In the genomic region with DNA sequence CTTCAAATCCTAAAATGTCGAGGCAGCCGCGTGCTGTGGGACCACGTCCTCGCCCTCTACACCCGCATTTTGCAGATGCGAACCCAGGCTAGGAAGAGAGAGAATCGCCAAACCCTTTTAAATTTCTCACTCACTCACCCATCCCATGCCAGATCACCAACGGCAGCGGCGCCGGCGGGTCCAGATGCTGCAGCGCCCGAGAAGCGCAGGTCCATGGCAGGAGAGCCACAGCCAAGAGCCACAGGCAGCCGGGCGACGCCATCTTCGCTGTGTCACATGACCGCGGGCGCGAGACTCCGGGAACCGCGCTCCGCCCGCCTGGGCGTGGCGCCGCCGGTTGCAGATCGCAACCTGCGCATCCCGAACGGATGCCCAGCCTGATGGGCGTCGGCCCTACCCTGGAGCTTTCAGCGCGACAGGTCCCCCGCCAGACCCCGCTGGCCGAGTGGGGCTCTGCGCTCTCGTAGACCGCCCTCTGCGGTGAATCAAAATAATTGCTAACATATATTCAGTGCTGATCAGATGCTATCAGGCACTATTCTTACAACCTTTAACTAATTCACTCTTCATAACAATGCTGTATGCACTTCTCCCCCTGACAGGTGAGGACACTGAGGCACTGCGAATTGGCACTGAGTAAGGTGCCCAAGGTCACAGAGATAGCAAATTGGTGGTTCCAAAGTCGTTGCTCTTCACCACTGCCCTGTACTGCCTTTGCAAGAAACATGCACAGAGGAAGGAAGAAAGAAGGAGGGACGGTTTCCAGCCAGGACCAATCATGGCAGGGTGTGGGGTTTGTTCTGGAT, we compare ENCODE assay signal across 1 cellular context.
TF ChIP-seq lines count a peak whose summit lies in the region.

A gene (minus strand): TSS at position 276 of the 806 bp plus-strand sequence. CDS start 14 bp downstream, at position 262.

TF ChIP-seq in GM12878, 131 proteins besides CTCF, POLR2A, EP300 and RAD21 (continued from another document and continues in another):
- TF ChIP-seq, protein P1, sequence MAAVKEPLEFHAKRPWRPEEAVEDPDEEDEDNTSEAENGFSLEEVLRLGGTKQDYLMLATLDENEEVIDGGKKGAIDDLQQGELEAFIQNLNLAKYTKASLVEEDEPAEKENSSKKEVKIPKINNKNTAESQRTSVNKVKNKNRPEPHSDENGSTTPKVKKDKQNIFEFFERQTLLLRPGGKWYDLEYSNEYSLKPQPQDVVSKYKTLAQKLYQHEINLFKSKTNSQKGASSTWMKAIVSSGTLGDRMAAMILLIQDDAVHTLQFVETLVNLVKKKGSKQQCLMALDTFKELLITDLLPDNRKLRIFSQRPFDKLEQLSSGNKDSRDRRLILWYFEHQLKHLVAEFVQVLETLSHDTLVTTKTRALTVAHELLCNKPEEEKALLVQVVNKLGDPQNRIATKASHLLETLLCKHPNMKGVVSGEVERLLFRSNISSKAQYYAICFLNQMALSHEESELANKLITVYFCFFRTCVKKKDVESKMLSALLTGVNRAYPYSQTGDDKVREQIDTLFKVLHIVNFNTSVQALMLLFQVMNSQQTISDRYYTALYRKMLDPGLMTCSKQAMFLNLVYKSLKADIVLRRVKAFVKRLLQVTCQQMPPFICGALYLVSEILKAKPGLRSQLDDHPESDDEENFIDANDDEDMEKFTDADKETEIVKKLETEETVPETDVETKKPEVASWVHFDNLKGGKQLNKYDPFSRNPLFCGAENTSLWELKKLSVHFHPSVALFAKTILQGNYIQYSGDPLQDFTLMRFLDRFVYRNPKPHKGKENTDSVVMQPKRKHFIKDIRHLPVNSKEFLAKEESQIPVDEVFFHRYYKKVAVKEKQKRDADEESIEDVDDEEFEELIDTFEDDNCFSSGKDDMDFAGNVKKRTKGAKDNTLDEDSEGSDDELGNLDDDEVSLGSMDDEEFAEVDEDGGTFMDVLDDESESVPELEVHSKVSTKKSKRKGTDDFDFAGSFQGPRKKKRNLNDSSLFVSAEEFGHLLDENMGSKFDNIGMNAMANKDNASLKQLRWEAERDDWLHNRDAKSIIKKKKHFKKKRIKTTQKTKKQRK (IDR thresholded peaks at IDR 0.05; ENCODE audit: low read depth, low read length): no peak
- 0 out of 2 replicates have a peak, but pooled peaks have one; percentile 12 for TF ChIP-seq CREM (IDR thresholded peaks at IDR 0.05; ENCODE audit: low read depth)
- TF ChIP-seq CREB1 (IDR thresholded peaks at IDR 0.05; ENCODE audit: low read depth): no peak
- TF ChIP-seq, protein P2, sequence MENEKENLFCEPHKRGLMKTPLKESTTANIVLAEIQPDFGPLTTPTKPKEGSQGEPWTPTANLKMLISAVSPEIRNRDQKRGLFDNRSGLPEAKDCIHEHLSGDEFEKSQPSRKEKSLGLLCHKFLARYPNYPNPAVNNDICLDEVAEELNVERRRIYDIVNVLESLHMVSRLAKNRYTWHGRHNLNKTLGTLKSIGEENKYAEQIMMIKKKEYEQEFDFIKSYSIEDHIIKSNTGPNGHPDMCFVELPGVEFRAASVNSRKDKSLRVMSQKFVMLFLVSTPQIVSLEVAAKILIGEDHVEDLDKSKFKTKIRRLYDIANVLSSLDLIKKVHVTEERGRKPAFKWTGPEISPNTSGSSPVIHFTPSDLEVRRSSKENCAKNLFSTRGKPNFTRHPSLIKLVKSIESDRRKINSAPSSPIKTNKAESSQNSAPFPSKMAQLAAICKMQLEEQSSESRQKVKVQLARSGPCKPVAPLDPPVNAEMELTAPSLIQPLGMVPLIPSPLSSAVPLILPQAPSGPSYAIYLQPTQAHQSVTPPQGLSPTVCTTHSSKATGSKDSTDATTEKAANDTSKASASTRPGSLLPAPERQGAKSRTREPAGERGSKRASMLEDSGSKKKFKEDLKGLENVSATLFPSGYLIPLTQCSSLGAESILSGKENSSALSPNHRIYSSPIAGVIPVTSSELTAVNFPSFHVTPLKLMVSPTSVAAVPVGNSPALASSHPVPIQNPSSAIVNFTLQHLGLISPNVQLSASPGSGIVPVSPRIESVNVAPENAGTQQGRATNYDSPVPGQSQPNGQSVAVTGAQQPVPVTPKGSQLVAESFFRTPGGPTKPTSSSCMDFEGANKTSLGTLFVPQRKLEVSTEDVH (IDR thresholded peaks at IDR 0.05; ENCODE audit: low read depth, partially characterized antibody): no peak
- TF ChIP-seq, protein P3, sequence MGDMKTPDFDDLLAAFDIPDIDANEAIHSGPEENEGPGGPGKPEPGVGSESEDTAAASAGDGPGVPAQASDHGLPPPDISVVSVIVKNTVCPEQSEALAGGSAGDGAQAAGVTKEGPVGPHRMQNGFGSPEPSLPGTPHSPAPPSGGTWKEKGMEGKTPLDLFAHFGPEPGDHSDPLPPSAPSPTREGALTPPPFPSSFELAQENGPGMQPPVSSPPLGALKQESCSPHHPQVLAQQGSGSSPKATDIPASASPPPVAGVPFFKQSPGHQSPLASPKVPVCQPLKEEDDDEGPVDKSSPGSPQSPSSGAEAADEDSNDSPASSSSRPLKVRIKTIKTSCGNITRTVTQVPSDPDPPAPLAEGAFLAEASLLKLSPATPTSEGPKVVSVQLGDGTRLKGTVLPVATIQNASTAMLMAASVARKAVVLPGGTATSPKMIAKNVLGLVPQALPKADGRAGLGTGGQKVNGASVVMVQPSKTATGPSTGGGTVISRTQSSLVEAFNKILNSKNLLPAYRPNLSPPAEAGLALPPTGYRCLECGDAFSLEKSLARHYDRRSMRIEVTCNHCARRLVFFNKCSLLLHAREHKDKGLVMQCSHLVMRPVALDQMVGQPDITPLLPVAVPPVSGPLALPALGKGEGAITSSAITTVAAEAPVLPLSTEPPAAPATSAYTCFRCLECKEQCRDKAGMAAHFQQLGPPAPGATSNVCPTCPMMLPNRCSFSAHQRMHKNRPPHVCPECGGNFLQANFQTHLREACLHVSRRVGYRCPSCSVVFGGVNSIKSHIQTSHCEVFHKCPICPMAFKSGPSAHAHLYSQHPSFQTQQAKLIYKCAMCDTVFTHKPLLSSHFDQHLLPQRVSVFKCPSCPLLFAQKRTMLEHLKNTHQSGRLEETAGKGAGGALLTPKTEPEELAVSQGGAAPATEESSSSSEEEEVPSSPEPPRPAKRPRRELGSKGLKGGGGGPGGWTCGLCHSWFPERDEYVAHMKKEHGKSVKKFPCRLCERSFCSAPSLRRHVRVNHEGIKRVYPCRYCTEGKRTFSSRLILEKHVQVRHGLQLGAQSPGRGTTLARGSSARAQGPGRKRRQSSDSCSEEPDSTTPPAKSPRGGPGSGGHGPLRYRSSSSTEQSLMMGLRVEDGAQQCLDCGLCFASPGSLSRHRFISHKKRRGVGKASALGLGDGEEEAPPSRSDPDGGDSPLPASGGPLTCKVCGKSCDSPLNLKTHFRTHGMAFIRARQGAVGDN (IDR thresholded peaks at IDR 0.05): no peak; the same call in none of the 2 replicates
- TF ChIP-seq, protein P4, sequence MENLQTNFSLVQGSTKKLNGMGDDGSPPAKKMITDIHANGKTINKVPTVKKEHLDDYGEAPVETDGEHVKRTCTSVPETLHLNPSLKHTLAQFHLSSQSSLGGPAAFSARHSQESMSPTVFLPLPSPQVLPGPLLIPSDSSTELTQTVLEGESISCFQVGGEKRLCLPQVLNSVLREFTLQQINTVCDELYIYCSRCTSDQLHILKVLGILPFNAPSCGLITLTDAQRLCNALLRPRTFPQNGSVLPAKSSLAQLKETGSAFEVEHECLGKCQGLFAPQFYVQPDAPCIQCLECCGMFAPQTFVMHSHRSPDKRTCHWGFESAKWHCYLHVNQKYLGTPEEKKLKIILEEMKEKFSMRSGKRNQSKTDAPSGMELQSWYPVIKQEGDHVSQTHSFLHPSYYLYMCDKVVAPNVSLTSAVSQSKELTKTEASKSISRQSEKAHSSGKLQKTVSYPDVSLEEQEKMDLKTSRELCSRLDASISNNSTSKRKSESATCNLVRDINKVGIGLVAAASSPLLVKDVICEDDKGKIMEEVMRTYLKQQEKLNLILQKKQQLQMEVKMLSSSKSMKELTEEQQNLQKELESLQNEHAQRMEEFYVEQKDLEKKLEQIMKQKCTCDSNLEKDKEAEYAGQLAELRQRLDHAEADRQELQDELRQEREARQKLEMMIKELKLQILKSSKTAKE (IDR thresholded peaks at IDR 0.05; ENCODE audit: low read depth, poor library complexity, severe bottlenecking): no peak
- no peak for TF ChIP-seq MEF2B (IDR thresholded peaks at IDR 0.05; ENCODE audit: partially characterized antibody, poor library complexity, severe bottlenecking)
- TF ChIP-seq ZNF24 (IDR thresholded peaks at IDR 0.05): no peak
- TF ChIP-seq CHD2 (IDR thresholded peaks at IDR 0.05; ENCODE audit: borderline replicate concordance, low read depth, low read length): 0 out of 2 replicates have a peak, but pooled peaks have one; percentile 38
- TF ChIP-seq CBX5 (IDR thresholded peaks at IDR 0.05; ENCODE audit: low read depth): no peak
- no peak for TF ChIP-seq CHD4 (IDR thresholded peaks at IDR 0.05)
- TF ChIP-seq WRNIP1 (IDR thresholded peaks at IDR 0.05; ENCODE audit: borderline replicate concordance, low read depth, low read length): no peak
- TF ChIP-seq NR2C2 (IDR thresholded peaks at IDR 0.05; ENCODE audit: borderline replicate concordance, control insufficient read depth, insufficient read length, low read depth): no peak
- no peak for TF ChIP-seq FOXK2 (IDR thresholded peaks at IDR 0.05)
- no peak for TF ChIP-seq SRF (IDR thresholded peaks at IDR 0.05; ENCODE audit: low read depth in 2 of 2, low read length in 2 of 2)
- no peak for TF ChIP-seq PAX8 (IDR thresholded peaks at IDR 0.05)
- no peak for TF ChIP-seq NFIC (IDR thresholded peaks at IDR 0.05; ENCODE audit: low read depth, low read length)
- peak; percentile 67; the same call in 1 of the 2 replicates for TF ChIP-seq RUNX3 (IDR thresholded peaks at IDR 0.05; ENCODE audit: low read length)
- no peak; a peak in 1 of 4 replicates for TF ChIP-seq IKZF2 (IDR thresholded peaks at IDR 0.05)
- 0 out of 2 replicates have a peak, but pooled peaks have one; percentile 43 for TF ChIP-seq SIN3A (IDR thresholded peaks at IDR 0.05; ENCODE audit: low read depth, low read length)
- TF ChIP-seq, protein P5, sequence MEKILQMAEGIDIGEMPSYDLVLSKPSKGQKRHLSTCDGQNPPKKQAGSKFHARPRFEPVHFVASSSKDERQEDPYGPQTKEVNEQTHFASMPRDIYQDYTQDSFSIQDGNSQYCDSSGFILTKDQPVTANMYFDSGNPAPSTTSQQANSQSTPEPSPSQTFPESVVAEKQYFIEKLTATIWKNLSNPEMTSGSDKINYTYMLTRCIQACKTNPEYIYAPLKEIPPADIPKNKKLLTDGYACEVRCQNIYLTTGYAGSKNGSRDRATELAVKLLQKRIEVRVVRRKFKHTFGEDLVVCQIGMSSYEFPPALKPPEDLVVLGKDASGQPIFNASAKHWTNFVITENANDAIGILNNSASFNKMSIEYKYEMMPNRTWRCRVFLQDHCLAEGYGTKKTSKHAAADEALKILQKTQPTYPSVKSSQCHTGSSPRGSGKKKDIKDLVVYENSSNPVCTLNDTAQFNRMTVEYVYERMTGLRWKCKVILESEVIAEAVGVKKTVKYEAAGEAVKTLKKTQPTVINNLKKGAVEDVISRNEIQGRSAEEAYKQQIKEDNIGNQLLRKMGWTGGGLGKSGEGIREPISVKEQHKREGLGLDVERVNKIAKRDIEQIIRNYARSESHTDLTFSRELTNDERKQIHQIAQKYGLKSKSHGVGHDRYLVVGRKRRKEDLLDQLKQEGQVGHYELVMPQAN (conservative IDR thresholded peaks at IDR 0.05): peak; percentile 74; the same call in 1 of the 2 replicates
- TF ChIP-seq TCF12 (IDR thresholded peaks at IDR 0.05; ENCODE audit: low read depth, low read length): no peak
- peak; percentile 65; the same call in 1 of the 2 replicates for TF ChIP-seq POLR2AphosphoS5 (IDR thresholded peaks at IDR 0.05; ENCODE audit: low read length)
- no peak for TF ChIP-seq SUPT20H (IDR thresholded peaks at IDR 0.05; ENCODE audit: borderline replicate concordance, control insufficient read depth, low read depth, low read length)
- TF ChIP-seq HDAC2 (IDR thresholded peaks at IDR 0.05): peak; percentile 43; the same call in 1 of the 2 replicates
- TF ChIP-seq, protein P6, sequence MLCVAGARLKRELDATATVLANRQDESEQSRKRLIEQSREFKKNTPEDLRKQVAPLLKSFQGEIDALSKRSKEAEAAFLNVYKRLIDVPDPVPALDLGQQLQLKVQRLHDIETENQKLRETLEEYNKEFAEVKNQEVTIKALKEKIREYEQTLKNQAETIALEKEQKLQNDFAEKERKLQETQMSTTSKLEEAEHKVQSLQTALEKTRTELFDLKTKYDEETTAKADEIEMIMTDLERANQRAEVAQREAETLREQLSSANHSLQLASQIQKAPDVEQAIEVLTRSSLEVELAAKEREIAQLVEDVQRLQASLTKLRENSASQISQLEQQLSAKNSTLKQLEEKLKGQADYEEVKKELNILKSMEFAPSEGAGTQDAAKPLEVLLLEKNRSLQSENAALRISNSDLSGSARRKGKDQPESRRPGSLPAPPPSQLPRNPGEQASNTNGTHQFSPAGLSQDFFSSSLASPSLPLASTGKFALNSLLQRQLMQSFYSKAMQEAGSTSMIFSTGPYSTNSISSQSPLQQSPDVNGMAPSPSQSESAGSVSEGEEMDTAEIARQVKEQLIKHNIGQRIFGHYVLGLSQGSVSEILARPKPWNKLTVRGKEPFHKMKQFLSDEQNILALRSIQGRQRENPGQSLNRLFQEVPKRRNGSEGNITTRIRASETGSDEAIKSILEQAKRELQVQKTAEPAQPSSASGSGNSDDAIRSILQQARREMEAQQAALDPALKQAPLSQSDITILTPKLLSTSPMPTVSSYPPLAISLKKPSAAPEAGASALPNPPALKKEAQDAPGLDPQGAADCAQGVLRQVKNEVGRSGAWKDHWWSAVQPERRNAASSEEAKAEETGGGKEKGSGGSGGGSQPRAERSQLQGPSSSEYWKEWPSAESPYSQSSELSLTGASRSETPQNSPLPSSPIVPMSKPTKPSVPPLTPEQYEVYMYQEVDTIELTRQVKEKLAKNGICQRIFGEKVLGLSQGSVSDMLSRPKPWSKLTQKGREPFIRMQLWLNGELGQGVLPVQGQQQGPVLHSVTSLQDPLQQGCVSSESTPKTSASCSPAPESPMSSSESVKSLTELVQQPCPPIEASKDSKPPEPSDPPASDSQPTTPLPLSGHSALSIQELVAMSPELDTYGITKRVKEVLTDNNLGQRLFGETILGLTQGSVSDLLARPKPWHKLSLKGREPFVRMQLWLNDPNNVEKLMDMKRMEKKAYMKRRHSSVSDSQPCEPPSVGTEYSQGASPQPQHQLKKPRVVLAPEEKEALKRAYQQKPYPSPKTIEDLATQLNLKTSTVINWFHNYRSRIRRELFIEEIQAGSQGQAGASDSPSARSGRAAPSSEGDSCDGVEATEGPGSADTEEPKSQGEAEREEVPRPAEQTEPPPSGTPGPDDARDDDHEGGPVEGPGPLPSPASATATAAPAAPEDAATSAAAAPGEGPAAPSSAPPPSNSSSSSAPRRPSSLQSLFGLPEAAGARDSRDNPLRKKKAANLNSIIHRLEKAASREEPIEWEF (IDR thresholded peaks at IDR 0.05; ENCODE audit: insufficient replicate concordance, low read depth, low read length): no peak
- peak; percentile 90 for TF ChIP-seq RAD51 (IDR thresholded peaks at IDR 0.05)
- TF ChIP-seq POLR2AphosphoS2 (IDR thresholded peaks at IDR 0.05; ENCODE audit: low read depth, low read length): no peak
- 0 out of 2 replicates have a peak, but pooled peaks have one; percentile 68 for TF ChIP-seq TARDBP (IDR thresholded peaks at IDR 0.05; ENCODE audit: borderline replicate concordance)
- no peak for TF ChIP-seq NFYA (IDR thresholded peaks at IDR 0.05; ENCODE audit: borderline replicate concordance, low read depth, low read length)
- no peak for TF ChIP-seq MYB (IDR thresholded peaks at IDR 0.05; ENCODE audit: borderline replicate concordance, low read depth, low read length)
- no peak for TF ChIP-seq ZNF207 (IDR thresholded peaks at IDR 0.05; ENCODE audit: borderline replicate concordance)
